ENCODE assay signal across 1 cellular context in the genomic region with DNA sequence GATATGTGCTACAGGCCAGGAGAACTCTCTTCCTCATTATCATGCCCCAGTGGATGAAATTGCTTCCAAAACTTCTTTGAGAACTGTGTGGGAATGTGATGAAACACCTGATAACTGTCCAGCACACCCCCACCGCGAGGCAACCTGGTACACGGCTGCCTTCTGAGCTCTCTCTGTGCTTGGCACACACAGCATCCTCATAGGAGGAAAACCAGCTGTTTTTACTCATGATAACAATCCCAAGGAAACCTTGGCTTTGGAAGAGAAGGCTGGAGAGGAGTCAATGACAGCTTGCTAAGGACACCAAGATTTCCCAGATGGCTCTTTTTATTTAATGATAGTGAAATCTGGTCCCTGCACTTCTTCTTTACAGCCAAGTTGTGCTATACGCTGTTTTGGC.
A peak's percentile ranks its signal among the peaks of the same experiment; 100 is the strongest.
TF ChIP-seq lines count a peak whose summit lies in the region.

No MANE protein-coding gene starts in this region.

TF ChIP-seq in HepG2, 621 proteins besides CTCF, POLR2A, EP300 and RAD21:
- TF ChIP-seq, protein P1, sequence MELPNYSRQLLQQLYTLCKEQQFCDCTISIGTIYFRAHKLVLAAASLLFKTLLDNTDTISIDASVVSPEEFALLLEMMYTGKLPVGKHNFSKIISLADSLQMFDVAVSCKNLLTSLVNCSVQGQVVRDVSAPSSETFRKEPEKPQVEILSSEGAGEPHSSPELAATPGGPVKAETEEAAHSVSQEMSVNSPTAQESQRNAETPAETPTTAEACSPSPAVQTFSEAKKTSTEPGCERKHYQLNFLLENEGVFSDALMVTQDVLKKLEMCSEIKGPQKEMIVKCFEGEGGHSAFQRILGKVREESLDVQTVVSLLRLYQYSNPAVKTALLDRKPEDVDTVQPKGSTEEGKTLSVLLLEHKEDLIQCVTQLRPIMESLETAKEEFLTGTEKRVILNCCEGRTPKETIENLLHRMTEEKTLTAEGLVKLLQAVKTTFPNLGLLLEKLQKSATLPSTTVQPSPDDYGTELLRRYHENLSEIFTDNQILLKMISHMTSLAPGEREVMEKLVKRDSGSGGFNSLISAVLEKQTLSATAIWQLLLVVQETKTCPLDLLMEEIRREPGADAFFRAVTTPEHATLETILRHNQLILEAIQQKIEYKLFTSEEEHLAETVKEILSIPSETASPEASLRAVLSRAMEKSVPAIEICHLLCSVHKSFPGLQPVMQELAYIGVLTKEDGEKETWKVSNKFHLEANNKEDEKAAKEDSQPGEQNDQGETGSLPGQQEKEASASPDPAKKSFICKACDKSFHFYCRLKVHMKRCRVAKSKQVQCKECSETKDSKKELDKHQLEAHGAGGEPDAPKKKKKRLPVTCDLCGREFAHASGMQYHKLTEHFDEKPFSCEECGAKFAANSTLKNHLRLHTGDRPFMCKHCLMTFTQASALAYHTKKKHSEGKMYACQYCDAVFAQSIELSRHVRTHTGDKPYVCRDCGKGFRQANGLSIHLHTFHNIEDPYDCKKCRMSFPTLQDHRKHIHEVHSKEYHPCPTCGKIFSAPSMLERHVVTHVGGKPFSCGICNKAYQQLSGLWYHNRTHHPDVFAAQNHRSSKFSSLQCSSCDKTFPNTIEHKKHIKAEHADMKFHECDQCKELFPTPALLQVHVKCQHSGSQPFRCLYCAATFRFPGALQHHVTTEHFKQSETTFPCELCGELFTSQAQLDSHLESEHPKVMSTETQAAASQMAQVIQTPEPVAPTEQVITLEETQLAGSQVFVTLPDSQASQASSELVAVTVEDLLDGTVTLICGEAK (IDR thresholded peaks at IDR 0.05) = no peak
- TF ChIP-seq, protein P1 (CRISPR knock-in tag; IDR thresholded peaks at IDR 0.05) = no peak
- TF ChIP-seq ZNF569 (CRISPR knock-in tag; IDR thresholded peaks at IDR 0.05; ENCODE audit: borderline replicate concordance) = no peak
- TF ChIP-seq, protein P2, sequence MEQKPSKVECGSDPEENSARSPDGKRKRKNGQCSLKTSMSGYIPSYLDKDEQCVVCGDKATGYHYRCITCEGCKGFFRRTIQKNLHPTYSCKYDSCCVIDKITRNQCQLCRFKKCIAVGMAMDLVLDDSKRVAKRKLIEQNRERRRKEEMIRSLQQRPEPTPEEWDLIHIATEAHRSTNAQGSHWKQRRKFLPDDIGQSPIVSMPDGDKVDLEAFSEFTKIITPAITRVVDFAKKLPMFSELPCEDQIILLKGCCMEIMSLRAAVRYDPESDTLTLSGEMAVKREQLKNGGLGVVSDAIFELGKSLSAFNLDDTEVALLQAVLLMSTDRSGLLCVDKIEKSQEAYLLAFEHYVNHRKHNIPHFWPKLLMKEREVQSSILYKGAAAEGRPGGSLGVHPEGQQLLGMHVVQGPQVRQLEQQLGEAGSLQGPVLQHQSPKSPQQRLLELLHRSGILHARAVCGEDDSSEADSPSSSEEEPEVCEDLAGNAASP (CRISPR knock-in tag; IDR thresholded peaks at IDR 0.05; ENCODE audit: borderline replicate concordance) = no peak
- TF ChIP-seq, protein P3, sequence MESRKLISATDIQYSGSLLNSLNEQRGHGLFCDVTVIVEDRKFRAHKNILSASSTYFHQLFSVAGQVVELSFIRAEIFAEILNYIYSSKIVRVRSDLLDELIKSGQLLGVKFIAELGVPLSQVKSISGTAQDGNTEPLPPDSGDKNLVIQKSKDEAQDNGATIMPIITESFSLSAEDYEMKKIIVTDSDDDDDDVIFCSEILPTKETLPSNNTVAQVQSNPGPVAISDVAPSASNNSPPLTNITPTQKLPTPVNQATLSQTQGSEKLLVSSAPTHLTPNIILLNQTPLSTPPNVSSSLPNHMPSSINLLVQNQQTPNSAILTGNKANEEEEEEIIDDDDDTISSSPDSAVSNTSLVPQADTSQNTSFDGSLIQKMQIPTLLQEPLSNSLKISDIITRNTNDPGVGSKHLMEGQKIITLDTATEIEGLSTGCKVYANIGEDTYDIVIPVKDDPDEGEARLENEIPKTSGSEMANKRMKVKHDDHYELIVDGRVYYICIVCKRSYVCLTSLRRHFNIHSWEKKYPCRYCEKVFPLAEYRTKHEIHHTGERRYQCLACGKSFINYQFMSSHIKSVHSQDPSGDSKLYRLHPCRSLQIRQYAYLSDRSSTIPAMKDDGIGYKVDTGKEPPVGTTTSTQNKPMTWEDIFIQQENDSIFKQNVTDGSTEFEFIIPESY (CRISPR knock-in tag; IDR thresholded peaks at IDR 0.05) = peak; percentile 47; the same call in 1 of the 2 replicates
- no peak for TF ChIP-seq NCOA1 (CRISPR knock-in tag; IDR thresholded peaks at IDR 0.05)
- TF ChIP-seq ZNF790 (CRISPR knock-in tag; IDR thresholded peaks at IDR 0.05; ENCODE audit: borderline replicate concordance) = no peak
- TF ChIP-seq MAF1 (CRISPR knock-in tag; IDR thresholded peaks at IDR 0.05; ENCODE audit: borderline replicate concordance) = no peak
